In the genomic region with DNA sequence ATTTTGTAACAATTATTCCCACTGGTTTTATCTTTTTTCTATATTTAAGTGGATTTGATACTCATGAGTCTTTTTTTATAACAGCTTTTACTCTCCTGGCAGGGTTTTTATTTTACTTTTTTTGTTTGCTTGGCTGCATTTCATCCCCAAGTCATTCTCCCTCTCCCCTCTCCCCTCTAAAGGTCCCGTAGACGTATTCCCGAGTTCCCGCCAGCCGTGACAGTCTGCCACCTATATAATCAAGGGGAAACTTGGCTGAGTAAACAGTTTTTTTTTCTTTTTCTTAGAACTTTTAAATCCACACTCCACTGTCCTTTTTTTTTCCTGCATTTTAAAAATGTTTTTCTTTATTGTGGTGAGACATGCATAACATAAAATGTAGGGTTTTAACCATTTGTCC, we compare ENCODE assay signal across 18 cellular contexts.
A peak's percentile ranks its signal among the peaks of the same experiment; 100 is the strongest.
DNase-seq lines count a peak whose midpoint lies in the region; ATAC-seq and TF ChIP-seq lines count a peak whose summit lies in the region.
"Had no signal": no experiment of that assay in that cellular context is flagged by ENCODE, and none has a peak within 500 bp of the region (broad histone marks: within the 10 kb centered on the region; RNA-seq: fewer than 3 reads in every experiment).

No MANE protein-coding gene starts in this region.

- intact Hi-C loops in left lung (cut with DNase I), result no loop called here

- peaks cover 0 to 6% (median 2%) of the 10 kb centered on the region in 5 experiments for H3K9me3 Mint-ChIP-seq in brain
- no peaks in the 10 kb centered on the region for H3K9me3 Mint-ChIP-seq in mesothelial cell of epicardium
- H3K9me3 Mint-ChIP-seq: CD4-positive, alpha-beta T cell had no signal

- H3K4me3 ChIP-seq in BLaER1 (no peak overlapping the region), MG63 (no peak overlapping the region), left lung (no peak overlapping the region)
- H3K4me3 ChIP-seq: GM23248 had no signal

- H3K27ac ChIP-seq in BLaER1 (0 out of 2 replicates have a peak overlapping the region, but pooled peaks have one; percentile 87), KOPT-K1 (ENCODE audit: low read depth, low read length, poor library complexity, severe bottlenecking) (peak overlapping the region; percentile 31), left lung (no peak overlapping the region)
- H3K27ac ChIP-seq: GM23248, HL-60 had no signal

- peaks cover 65% of the 10 kb centered on the region for H3K4me1 ChIP-seq in BLaER1
- H3K4me1 ChIP-seq in left lung, result peaks cover 0 to 14% of the 10 kb centered on the region in 2 donors

- H3K27ac Mint-ChIP-seq in brain (peak overlapping the region in 4 of 5 experiments; percentile 9 to 60 (median 38)), mesothelial cell of epicardium (peak overlapping the region; percentile 80)
- H3K27ac Mint-ChIP-seq: CD4-positive, alpha-beta T cell had no signal

- no peaks in the 10 kb centered on the region for H3K36me3 Mint-ChIP-seq in brain
- H3K36me3 Mint-ChIP-seq in mesothelial cell of epicardium, result peaks cover 3% of the 10 kb centered on the region

- peak overlapping the region; percentile 91 for H3K4me2 ChIP-seq in BLaER1

- no peak for ATAC-seq in left lung
- ATAC-seq: HCT116 had no signal

- H4K20me1 ChIP-seq in BLaER1, result no peaks in the 10 kb centered on the region

- H3K4me3 Mint-ChIP-seq in brain (peak overlapping the region in 1 of 5 experiments; percentile 5), mesothelial cell of epicardium (no peak overlapping the region)
- H3K4me3 Mint-ChIP-seq: CD4-positive, alpha-beta T cell had no signal

- H3K36me3 ChIP-seq in BLaER1 (no peaks in the 10 kb centered on the region), KOPT-K1 (ENCODE audit: insufficient read depth, low read length) (no peaks in the 10 kb centered on the region), MG63 (no peaks in the 10 kb centered on the region), left lung (no peaks in the 10 kb centered on the region)

- no peaks in the 10 kb centered on the region for H3K27me3 ChIP-seq in BLaER1
- peaks cover 4% of the 10 kb centered on the region for H3K27me3 ChIP-seq in MG63
- peaks cover 0 to 11% of the 10 kb centered on the region in 2 donors for H3K27me3 ChIP-seq in left lung

- DNase-seq in mesothelial cell of epicardium (ENCODE audit: low spot score in 2 of 2, unreplicated experiment in 2 of 2) (no peak), MG63 (no peak), iPS-NIHi7 (ENCODE audit: extremely low spot score) (no peak), left lung (no peak)
- DNase-seq in activated effector memory CD4-positive, alpha-beta T cell treated with anti-CD3 and anti-CD28 coated beads, Interleukin-2, amount 50 U/mL, for 16 hours, result no peak
- DNase-seq: 8988T; AML-193; C1 segment of cervical spinal cord; Calu3; CD4-positive, alpha-beta T cell; DMS 273 treated with DMSO at 0.1 percent for 48 hours; EL; GM23248 had no signal

- TF ChIP-seq CTCF in brain (conservative IDR thresholded peaks at IDR 0.05) (no peak), mesothelial cell of epicardium (IDR thresholded peaks at IDR 0.05; ENCODE audit: unreplicated experiment) (no peak), left lung (IDR thresholded peaks at IDR 0.05) (no peak)

- H3K27me3 Mint-ChIP-seq in brain, result peaks cover 4% of the 10 kb centered on the region
- no peaks in the 10 kb centered on the region for H3K27me3 Mint-ChIP-seq in mesothelial cell of epicardium (ENCODE audit: low read depth)
- H3K27me3 Mint-ChIP-seq: CD4-positive, alpha-beta T cell had no signal

- peaks cover 61% of the 10 kb centered on the region for H3K4me1 Mint-ChIP-seq in brain
- peaks cover 64% of the 10 kb centered on the region for H3K4me1 Mint-ChIP-seq in mesothelial cell of epicardium

- H3K9ac ChIP-seq in BLaER1, result no peak overlapping the region
- H3K9ac ChIP-seq: GM23248 had no signal

- H3K9me3 ChIP-seq in BLaER1, result no peaks in the 10 kb centered on the region
- H3K9me3 ChIP-seq in KOPT-K1 (ENCODE audit: insufficient read depth, low read length, poor library complexity, severe bottlenecking), result peaks cover 4% of the 10 kb centered on the region
- no peaks in the 10 kb centered on the region for H3K9me3 ChIP-seq in MG63
- no peaks in the 10 kb centered on the region for H3K9me3 ChIP-seq in left lung

Comparison
In these comparisons a context has a peak if more than half of its experiments do, and no peak if none do; other contexts are left out.
1. H3K27ac ChIP-seq: peak in BLaER1 (single experiment) and KOPT-K1 (single experiment); none in left lung (0 of 2).